ENCODE assay signal across 14 cellular contexts in the genomic region with DNA sequence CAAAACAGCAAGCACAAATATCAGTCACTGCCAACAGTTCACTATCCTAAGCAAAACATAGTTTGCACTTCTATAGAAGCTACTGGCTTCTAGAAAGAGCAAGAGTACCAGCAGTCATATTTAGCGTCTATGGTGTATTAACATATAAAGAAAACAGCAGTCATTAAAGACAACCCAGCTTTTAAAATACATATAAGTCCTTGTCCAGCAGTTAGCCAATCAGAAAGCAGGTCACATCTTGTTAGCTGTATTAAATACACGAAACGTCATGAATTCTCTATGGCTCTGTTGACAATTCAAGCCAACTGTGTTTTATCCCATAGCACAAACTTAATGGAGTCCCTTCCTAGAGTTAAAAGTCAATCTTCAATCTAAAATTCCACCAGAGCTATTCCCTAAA. TPM values are rescaled to one million over a fixed set of nuclear protein-coding genes. Genes with fewer than 3 reads are reported as not detected.
A peak's percentile ranks its signal among the peaks of the same experiment; 100 is the strongest.
DNase-seq lines count a peak whose midpoint lies in the region; ATAC-seq and TF ChIP-seq lines count a peak whose summit lies in the region.
"Had no signal": no experiment of that assay in that cellular context is flagged by ENCODE, and none has a peak within 500 bp of the region (broad histone marks: within the 10 kb centered on the region; RNA-seq: fewer than 3 reads in every experiment).

No MANE protein-coding gene starts in this region.

- no peaks in the 10 kb centered on the region for H3K9me3 Mint-ChIP-seq in progenitor cell of endocrine pancreas (ENCODE audit: low read depth)
- H3K9me3 Mint-ChIP-seq: activated naive CD8-positive, alpha-beta T cell treated with anti-CD3 and anti-CD28 coated beads for 36 hours had no signal

- no peak overlapping the region for H3K27ac Mint-ChIP-seq in progenitor cell of endocrine pancreas
- H3K27ac Mint-ChIP-seq: activated naive CD8-positive, alpha-beta T cell treated with anti-CD3 and anti-CD28 coated beads for 36 hours; CD4-positive, CD25-positive, alpha-beta regulatory T cell had no signal

- peaks cover 3% of the 10 kb centered on the region for H3K4me1 ChIP-seq in ovary (ENCODE audit: insufficient read depth)

- TF ChIP-seq EP300 in ovary (IDR thresholded peaks at IDR 0.05): no peak

- peak; percentile 45 for DNase-seq in AG08396 (ENCODE audit: low spot score)
- no peak for DNase-seq in SK-N-MC (ENCODE audit: low read depth, low spot score)
- peak; percentile 77 for DNase-seq in fibroblast of the conjunctiva (ENCODE audit: low read depth)
- no peak for DNase-seq in ovary
- DNase-seq in T1000 (lab: John Stamatoyannopoulos, UW): no peak
- no peak for DNase-seq in progenitor cell of endocrine pancreas (ENCODE audit: low spot score, unreplicated experiment)
- DNase-seq in HuH-7.5 (ENCODE audit: low spot score): no peak
- DNase-seq in left lobe of liver (ENCODE audit: low spot score): no peak
- DNase-seq: activated naive CD8-positive, alpha-beta T cell treated with anti-CD3 and anti-CD28 coated beads for 36 hours; CD4-positive, CD25-positive, alpha-beta regulatory T cell; NCI-H774 had no signal

- H3K36me3 ChIP-seq in SK-N-MC (ENCODE audit: insufficient read depth, low read length) (no peaks in the 10 kb centered on the region), ovary (no peaks in the 10 kb centered on the region)

- peak overlapping the region; percentile 86 for H3K9ac ChIP-seq in SK-N-MC (ENCODE audit: insufficient read length)
- H3K9ac ChIP-seq: KMS-11 had no signal

- TF ChIP-seq POLR2A in ovary (IDR thresholded peaks at IDR 0.05): no peak

- peaks cover 10% of the 10 kb centered on the region for H3K4me1 Mint-ChIP-seq in progenitor cell of endocrine pancreas (ENCODE audit: low read depth)

- 9 to 14% (median 11%) methylated on average over 3 of the region's 3 CpGs for WGBS in ovary, 3 donors

- TF ChIP-seq CTCF in ovary (IDR thresholded peaks at IDR 0.05): no peak
- no peak for TF ChIP-seq CTCF in progenitor cell of endocrine pancreas (IDR thresholded peaks at IDR 0.05; ENCODE audit: unreplicated experiment)

- peaks cover 37% of the 10 kb centered on the region for H3K27me3 Mint-ChIP-seq in progenitor cell of endocrine pancreas

- no peak overlapping the region for H3K4me3 Mint-ChIP-seq in progenitor cell of endocrine pancreas (ENCODE audit: low read depth)
- H3K4me3 Mint-ChIP-seq: activated naive CD8-positive, alpha-beta T cell treated with anti-CD3 and anti-CD28 coated beads for 36 hours; CD4-positive, CD25-positive, alpha-beta regulatory T cell had no signal

- no peaks in the 10 kb centered on the region for H3K27me3 ChIP-seq in ovary

- H3K9me3 ChIP-seq in SK-N-MC (ENCODE audit: low read depth, low read length) (no peaks in the 10 kb centered on the region), ovary (no peaks in the 10 kb centered on the region)

- H3K36me3 Mint-ChIP-seq in progenitor cell of endocrine pancreas (ENCODE audit: insufficient read depth): no peaks in the 10 kb centered on the region
- H3K36me3 Mint-ChIP-seq: activated naive CD8-positive, alpha-beta T cell treated with anti-CD3 and anti-CD28 coated beads for 36 hours; CD4-positive, CD25-positive, alpha-beta regulatory T cell had no signal

- H3K4me3 ChIP-seq in SK-N-MC (peak overlapping the region; percentile 90), ovary (peak overlapping the region; percentile 40)

- ATAC-seq in left lobe of liver: no peak

- intact Hi-C loops in ovary (cut with DNase I): no loop called here

- peak overlapping the region; percentile 50; the same call in 1 of the 2 replicates for H3K27ac ChIP-seq in SK-N-MC
- H3K27ac ChIP-seq in ovary: no peak overlapping the region
- H3K27ac ChIP-seq: KMS-11, VCaP had no signal

RNA-seq across cellular contexts. Expression of a gene that starts 1.6 kb away (rescaled TPM):
- 10 to 100 TPM; 17.0 to 69.2 (median 24.1) TPM for total RNA-seq in ovary
- 10 to 100 TPM; 40.9 to 89.1 TPM for polyA plus RNA-seq in ovary
- 0.82 TPM in 1 of 2 replicates, not detected in the other for total RNA-seq in progenitor cell of endocrine pancreas
- 21.0 TPM for total RNA-seq in left lobe of liver
- total RNA-seq: activated naive CD8-positive, alpha-beta T cell treated with anti-CD3 and anti-CD28 coated beads for 36 hours; CD4-positive, CD25-positive, alpha-beta regulatory T cell had no signal
- polyA plus RNA-seq: CD4-positive, CD25-positive, alpha-beta regulatory T cell; keratinocyte had no signal

Comparison
In these comparisons a context has a peak if more than half of its experiments do, and no peak if none do; other contexts are left out.
1. DNase-seq: peak in AG08396 (single experiment) and fibroblast of the conjunctiva (single experiment); none in SK-N-MC (single experiment), ovary (0 of 5), T1000 (single experiment), progenitor cell of endocrine pancreas (single experiment), HuH-7.5 (single experiment) and left lobe of liver (single experiment).